ENCODE assay signal across 8 cellular contexts in the genomic region with DNA sequence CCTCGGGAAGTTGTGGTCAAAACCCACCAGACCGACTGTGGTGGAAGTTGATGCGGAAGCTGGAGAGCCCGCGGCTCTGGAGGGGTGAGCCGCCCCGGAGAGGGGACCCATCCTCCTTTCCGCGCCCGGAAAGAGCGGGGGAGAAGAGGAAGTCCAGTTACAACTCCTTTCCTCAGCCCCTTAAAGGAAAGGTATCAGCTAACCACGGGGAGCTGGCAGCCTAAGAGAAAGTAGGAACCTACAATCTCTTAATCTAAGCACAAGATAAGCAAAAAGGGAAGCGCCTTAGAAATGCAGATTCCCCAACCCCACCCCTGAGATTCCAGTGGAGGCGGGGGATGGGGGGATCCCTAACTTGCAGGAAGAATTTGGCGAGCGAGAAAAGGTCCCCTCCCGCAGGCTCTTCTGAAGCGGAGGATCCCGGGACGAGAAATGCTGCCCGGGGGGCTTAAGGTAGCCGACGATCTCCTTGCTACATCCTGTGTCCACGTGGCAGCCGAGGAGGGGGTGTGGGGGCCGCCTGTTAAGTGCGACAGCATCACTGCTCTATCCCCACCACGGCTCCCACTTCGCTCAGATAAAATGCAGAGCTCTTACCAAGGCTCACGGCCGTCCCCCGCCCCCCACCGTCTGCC.
DNase-seq lines count a peak whose midpoint lies in the region; ATAC-seq and TF ChIP-seq lines count a peak whose summit lies in the region.

No MANE protein-coding gene starts in this region.

- DNase-seq in Right ventricle myocardium inferior (ENCODE audit: missing footprints) (peak; percentile 56), left ventricle myocardium superior (no peak), thoracic aorta (ENCODE audit: low spot score) (no peak)
- peak; percentile 4 to 8 for DNase-seq in activated T-cell treated with anti-CD3 and anti-CD28 coated beads, Interleukin-2, amount 50 U/mL, for 72 hours

- peak overlapping the region; percentile 82 to 84 for H3K4me3 Mint-ChIP-seq in activated T-cell treated with anti-CD3 and anti-CD28 coated beads, Interleukin-2, amount 50 U/mL, for 72 hours

- H3K9ac ChIP-seq in iPS-15b (ENCODE audit: low read depth, low read length), result no peak overlapping the region

- peaks cover 17% of the 10 kb centered on the region for H3K4me1 Mint-ChIP-seq in activated T-cell treated with anti-CD3 and anti-CD28 coated beads, Interleukin-2, amount 50 U/mL, for 72 hours (ENCODE audit: low read depth)

- H3K27me3 ChIP-seq in iPS-15b (ENCODE audit: control insufficient read depth, insufficient read depth, low read length), result peaks cover 55% of the 10 kb centered on the region
- peaks cover 6% of the 10 kb centered on the region for H3K27me3 ChIP-seq in thoracic aorta (replicated peaks; ENCODE audit: insufficient read depth)

- H3K4me3 ChIP-seq in iPS-15b (ENCODE audit: low read depth, low read length) (peak overlapping the region; percentile 70), thoracic aorta (peak overlapping the region; percentile 69)

- H3K27me3 Mint-ChIP-seq in activated T-cell treated with anti-CD3 and anti-CD28 coated beads, Interleukin-2, amount 50 U/mL, for 72 hours (ENCODE audit: low read depth), result peaks cover 30% of the 10 kb centered on the region

- H3K27ac ChIP-seq in thoracic aorta, result no peak overlapping the region

- H3K4me1 ChIP-seq in iPS-15b (ENCODE audit: control insufficient read depth, insufficient read depth, low read length) (peaks cover 11% of the 10 kb centered on the region), thoracic aorta (ENCODE audit: control insufficient read depth in 1 of 2, low read depth in 2 of 2) (peaks cover 16 to 29% of the 10 kb centered on the region in 2 donors)

- H3K36me3 ChIP-seq in iPS-15b (ENCODE audit: control insufficient read depth, insufficient read depth, low read length) (no peaks in the 10 kb centered on the region), thoracic aorta (no peaks in the 10 kb centered on the region)

- H3K9me3 ChIP-seq in iPS-15b (ENCODE audit: control insufficient read depth, insufficient read depth, low read length) (no peaks in the 10 kb centered on the region), thoracic aorta (no peaks in the 10 kb centered on the region)

- no peak for ATAC-seq in Right ventricle myocardium inferior
- no peak for ATAC-seq in left ventricle myocardium superior
- ATAC-seq in activated T-cell treated with anti-CD3 and anti-CD28 coated beads, Interleukin-2, amount 50 U/mL, for 72 hours (replicated peaks in 1 of 2), result peak; percentile 5 to 38
- ATAC-seq in thoracic aorta (ENCODE audit: insufficient number of reproducible peaks, low FRiP score, low read depth), result no peak
- ATAC-seq in HG03108 (IDR thresholded peaks at IDR 0.05; ENCODE audit: unreplicated experiment), result no peak
- no peak for ATAC-seq in GM18517 (IDR thresholded peaks at IDR 0.05; ENCODE audit: unreplicated experiment)
- ATAC-seq in HG02970 (IDR thresholded peaks at IDR 0.05; ENCODE audit: low FRiP score, unreplicated experiment), result no peak

- intact Hi-C loops in Right ventricle myocardium inferior (cut with DNase I), result no loop called here
- intact Hi-C loops in left ventricle myocardium superior (cut with micrococcal nuclease), result no loop called here

- no peaks in the 10 kb centered on the region for H3K9me3 Mint-ChIP-seq in activated T-cell treated with anti-CD3 and anti-CD28 coated beads, Interleukin-2, amount 50 U/mL, for 72 hours

- TF ChIP-seq CTCF in thoracic aorta (IDR thresholded peaks at IDR 0.05), result no peak

- no peak overlapping the region for H3K27ac Mint-ChIP-seq in activated T-cell treated with anti-CD3 and anti-CD28 coated beads, Interleukin-2, amount 50 U/mL, for 72 hours

- H3K36me3 Mint-ChIP-seq in activated T-cell treated with anti-CD3 and anti-CD28 coated beads, Interleukin-2, amount 50 U/mL, for 72 hours (ENCODE audit: insufficient read depth in 2 of 2), result no peaks in the 10 kb centered on the region

Comparison
In these comparisons a context has a peak if more than half of its experiments do, and no peak if none do; other contexts are left out.
1. DNase-seq: peak in Right ventricle myocardium inferior (single experiment) and activated T-cell treated with anti-CD3 and anti-CD28 coated beads, Interleukin-2, amount 50 U/mL, for 72 hours (2 of 2); none in left ventricle myocardium superior (single experiment) and thoracic aorta (single experiment).
2. ATAC-seq: peak in activated T-cell treated with anti-CD3 and anti-CD28 coated beads, Interleukin-2, amount 50 U/mL, for 72 hours (2 of 2); none in Right ventricle myocardium inferior (single experiment), left ventricle myocardium superior (single experiment), thoracic aorta (single experiment), HG03108 (single experiment), GM18517 (single experiment) and HG02970 (single experiment).